2 cellular contexts compared by ENCODE assay signal in the genomic region with DNA sequence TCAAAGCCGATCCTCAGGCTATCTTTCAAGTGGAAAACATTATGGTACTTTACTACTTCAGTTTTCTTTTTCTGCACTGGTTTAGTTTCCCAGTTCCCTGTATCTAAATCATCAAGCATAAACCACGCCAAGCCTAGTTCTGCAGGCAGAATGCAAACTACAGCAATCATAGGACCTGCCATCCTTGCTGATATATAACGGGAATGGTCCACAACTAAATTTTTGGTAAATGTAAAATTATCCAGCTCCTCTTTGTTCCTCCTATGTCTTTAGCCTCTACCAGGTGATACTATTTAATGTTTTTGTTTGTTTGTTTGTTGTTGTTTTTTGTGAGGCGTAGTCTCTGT.
TF ChIP-seq lines count a peak whose summit lies in the region.

No MANE protein-coding gene starts in this region.

TF ChIP-seq in A549, 52 proteins besides CTCF, POLR2A, EP300 and RAD21:
- TF ChIP-seq TFCP2L1 (CRISPR knock-in tag; IDR thresholded peaks at IDR 0.05) (no peak), ZSCAN20 (CRISPR knock-in tag; IDR thresholded peaks at IDR 0.05) (no peak), KDM5A (IDR thresholded peaks at IDR 0.05) (no peak), CHD4 (IDR thresholded peaks at IDR 0.05; ENCODE audit: borderline replicate concordance) (no peak), GATA3 (IDR thresholded peaks at IDR 0.05; ENCODE audit: borderline replicate concordance) (no peak)
- TF ChIP-seq, protein P1, sequence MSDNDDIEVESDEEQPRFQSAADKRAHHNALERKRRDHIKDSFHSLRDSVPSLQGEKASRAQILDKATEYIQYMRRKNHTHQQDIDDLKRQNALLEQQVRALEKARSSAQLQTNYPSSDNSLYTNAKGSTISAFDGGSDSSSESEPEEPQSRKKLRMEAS (IDR thresholded peaks at IDR 0.05) = no peak
- TF ChIP-seq, protein P2, sequence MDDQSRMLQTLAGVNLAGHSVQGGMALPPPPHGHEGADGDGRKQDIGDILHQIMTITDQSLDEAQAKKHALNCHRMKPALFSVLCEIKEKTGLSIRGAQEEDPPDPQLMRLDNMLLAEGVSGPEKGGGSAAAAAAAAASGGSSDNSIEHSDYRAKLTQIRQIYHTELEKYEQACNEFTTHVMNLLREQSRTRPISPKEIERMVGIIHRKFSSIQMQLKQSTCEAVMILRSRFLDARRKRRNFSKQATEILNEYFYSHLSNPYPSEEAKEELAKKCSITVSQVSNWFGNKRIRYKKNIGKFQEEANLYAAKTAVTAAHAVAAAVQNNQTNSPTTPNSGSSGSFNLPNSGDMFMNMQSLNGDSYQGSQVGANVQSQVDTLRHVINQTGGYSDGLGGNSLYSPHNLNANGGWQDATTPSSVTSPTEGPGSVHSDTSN (IDR thresholded peaks at IDR 0.05) = no peak

TF ChIP-seq in H1, 55 proteins besides CTCF, POLR2A, EP300 and RAD21:
- TF ChIP-seq JUND (IDR thresholded peaks at IDR 0.05; ENCODE audit: low read length) (no peak), SP1 (IDR thresholded peaks at IDR 0.05; ENCODE audit: low read depth, low read length) (no peak), GABPA (IDR thresholded peaks at IDR 0.05; ENCODE audit: borderline replicate concordance, insufficient read depth, low read length) (no peak)
